Comparison of ENCODE assay signal across 8 cellular contexts in genomic region chr11:98453378-98453777, GRCh38.
"Had no signal": no experiment of that assay in that cellular context is flagged by ENCODE, and none has a peak within 500 bp of the region (broad histone marks: within the 10 kb centered on the region; RNA-seq: fewer than 3 reads in every experiment).

No MANE protein-coding gene starts in this region.

- FAIRE-seq: HTR-8/SVneo had no signal

- H3K36me3 ChIP-seq: HAP-1 had no signal

- H3K4me2 ChIP-seq: KMS-11 had no signal

- DNase-seq: GM23248, H7, IMR-90, KBM-7 had no signal

- ATAC-seq: HCT116 had no signal

- H3K4me1 ChIP-seq: HAP-1 had no signal

- H3K27ac ChIP-seq: GM23248, KMS-11 had no signal

- H3K4me3 ChIP-seq: GM23248, HAP-1 had no signal

- H2AFZ ChIP-seq: GM23248 had no signal

- H3K9me3 ChIP-seq: HAP-1 had no signal

- H3K9ac ChIP-seq: GM23248, KMS-11 had no signal
